9 cellular contexts compared by ENCODE assay signal in the genomic region with DNA sequence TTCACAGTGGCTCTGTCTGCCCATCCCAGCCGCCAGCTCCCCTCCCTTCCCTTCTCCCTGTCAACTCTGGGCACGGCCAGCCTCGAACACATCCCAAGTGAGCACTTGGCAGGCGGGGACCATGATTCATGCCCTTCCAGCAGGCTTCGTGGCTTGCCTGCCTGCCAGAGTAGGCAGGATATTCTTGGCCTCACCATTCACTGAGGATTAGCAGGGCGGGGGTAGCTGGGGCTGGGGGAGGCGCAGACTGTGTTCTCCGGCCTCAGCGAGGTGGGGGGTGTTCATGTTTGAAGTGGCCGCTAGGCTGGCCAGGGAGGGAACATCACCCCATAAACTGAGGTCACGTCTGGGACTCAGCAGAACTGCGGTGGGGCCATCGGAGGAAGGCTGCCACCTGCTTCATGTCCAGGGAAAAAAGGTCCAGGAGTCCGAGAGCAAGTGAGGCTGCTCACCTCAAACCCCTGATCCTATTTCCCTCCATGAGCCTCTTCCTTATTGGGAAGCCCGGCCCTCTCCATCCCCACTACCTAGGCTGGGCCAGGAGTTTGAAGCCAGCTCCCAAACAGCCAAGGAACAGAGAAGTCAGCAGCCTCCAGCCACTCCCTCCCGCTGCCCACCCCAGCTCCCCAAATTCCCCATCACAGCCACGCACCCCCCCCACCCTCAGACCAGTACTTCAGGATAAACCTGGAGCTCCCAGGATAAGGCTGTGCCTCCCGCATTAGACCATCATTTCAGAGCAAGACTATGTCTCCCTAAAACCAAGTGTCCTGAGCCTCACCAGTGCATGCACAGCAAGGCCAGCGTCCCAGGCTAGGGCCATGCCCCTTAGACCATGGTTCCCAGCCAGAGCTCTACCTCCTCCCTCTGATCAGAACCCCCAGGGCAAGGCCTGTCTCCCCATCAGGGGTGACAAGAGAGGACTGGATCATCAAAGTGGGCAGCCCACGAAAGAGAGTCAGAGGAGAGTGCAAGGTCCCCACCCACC. TPM values are rescaled to one million over a fixed set of nuclear protein-coding genes. Genes with fewer than 3 reads are reported as not detected.
DNase-seq lines count a peak whose midpoint lies in the region; ATAC-seq and TF ChIP-seq lines count a peak whose summit lies in the region.
"Had no signal": no experiment of that assay in that cellular context is flagged by ENCODE, and none has a peak within 500 bp of the region (broad histone marks: within the 10 kb centered on the region; RNA-seq: fewer than 3 reads in every experiment).

No MANE protein-coding gene starts in this region.

- H3K14ac ChIP-seq in neuronal stem cell (ENCODE audit: low read length) = no peak overlapping the region

- H3K4me1 ChIP-seq in neuronal stem cell (ENCODE audit: control insufficient read depth in 2 of 2, insufficient read depth in 1 of 2, low read depth in 1 of 2, low read length in 2 of 2) = peaks cover 3 to 8% of the 10 kb centered on the region in 2 donors
- H3K4me1 ChIP-seq: SJCRH30 had no signal

- no peak overlapping the region for H4K91ac ChIP-seq in neuronal stem cell (ENCODE audit: low read depth, low read length, poor library complexity)

- DNase-seq in DMS 273 (lab: John Stamatoyannopoulos, UW; ENCODE audit: unreplicated experiment) (peak; percentile 84), RKO (ENCODE audit: low spot score) (peak; percentile 14), fibroblast of mammary gland (ENCODE audit: low read depth) (peak; percentile 77), neuronal stem cell (ENCODE audit: low spot score) (no peak), NOMO-1 treated with dmso at 0.1 percent for 144 hours (lab: John Stamatoyannopoulos, UW; ENCODE audit: unreplicated experiment) (no peak)

- TF ChIP-seq CTCF in fibroblast of mammary gland (conservative IDR thresholded peaks at IDR 0.05; ENCODE audit: control insufficient read depth, insufficient read depth, low read depth, low read length) = no peak

- peaks cover 0 to 22% of the 10 kb centered on the region in 2 donors for H3K36me3 ChIP-seq in neuronal stem cell (replicated peaks in 1 of 2; ENCODE audit: control insufficient read depth in 2 of 2, insufficient read depth in 2 of 2, low read length in 2 of 2)
- H3K36me3 ChIP-seq: SJCRH30 had no signal

- no peaks in the 10 kb centered on the region for H3K9me3 ChIP-seq in neuronal stem cell (replicated peaks in 1 of 2; ENCODE audit: control insufficient read depth in 2 of 2, insufficient read depth in 1 of 2, low read depth in 1 of 2, low read length in 2 of 2)
- H3K9me3 ChIP-seq: SJCRH30 had no signal

- no peak overlapping the region for H3K18ac ChIP-seq in neuronal stem cell (ENCODE audit: low read length)

- no peak overlapping the region for H2BK12ac ChIP-seq in neuronal stem cell (ENCODE audit: low read length)

- no peak overlapping the region for H2BK120ac ChIP-seq in neuronal stem cell (ENCODE audit: low read depth, low read length)

- H3K4me2 ChIP-seq in neuronal stem cell (ENCODE audit: insufficient read depth, low read length, poor library complexity, severe bottlenecking) = no peak overlapping the region

- no peak overlapping the region for H3K4me3 ChIP-seq in fibroblast of mammary gland (ENCODE audit: control insufficient read depth, low read depth, low read length)
- no peak overlapping the region for H3K4me3 ChIP-seq in neuronal stem cell (ENCODE audit: low read length in 2 of 2)
- H3K4me3 ChIP-seq: SJCRH30 had no signal

- H3K27me3 ChIP-seq in neuronal stem cell (ENCODE audit: control insufficient read depth in 3 of 3, insufficient read depth in 3 of 3, low read depth in 1 of 3, low read length in 3 of 3) = no peaks in the 10 kb centered on the region
- H3K27me3 ChIP-seq: SJCRH30 had no signal

- H2AFZ ChIP-seq in neuronal stem cell (ENCODE audit: low read length) = no peak overlapping the region

- ATAC-seq in GM19455 (IDR thresholded peaks at IDR 0.05; ENCODE audit: unreplicated experiment) = no peak
- ATAC-seq in GM21423 (IDR thresholded peaks at IDR 0.05; ENCODE audit: unreplicated experiment) = no peak
- ATAC-seq in GM18519 (IDR thresholded peaks at IDR 0.05; ENCODE audit: low FRiP score, unreplicated experiment) = no peak

- WGBS in neuronal stem cell (ENCODE audit: extremely low coverage in 2 of 2, insufficient read length in 2 of 2, insufficient replicate concordance in 1 of 2), 2 donors = no CpG with 5 or more reads among the region's 20 CpGs

- H3K23ac ChIP-seq in neuronal stem cell (ENCODE audit: low read depth, low read length, poor library complexity) = no peak overlapping the region

- peak overlapping the region; percentile 18 for H2BK5ac ChIP-seq in neuronal stem cell (ENCODE audit: low read length)

- no peak overlapping the region for H3K27ac ChIP-seq in neuronal stem cell (replicated peaks; ENCODE audit: low read length)
- H3K27ac ChIP-seq: SJCRH30 had no signal

- H3K4ac ChIP-seq in neuronal stem cell (ENCODE audit: low read length) = no peak overlapping the region

- H3K79me1 ChIP-seq in neuronal stem cell (ENCODE audit: low read depth, low read length) = peaks cover 6% of the 10 kb centered on the region

- H4K8ac ChIP-seq in neuronal stem cell (ENCODE audit: low read depth, low read length) = no peak overlapping the region

- no peak overlapping the region for H2BK15ac ChIP-seq in neuronal stem cell (ENCODE audit: low read length)

- H2AK5ac ChIP-seq in neuronal stem cell (ENCODE audit: low read depth, low read length) = no peak overlapping the region

- no peak overlapping the region for H3K9ac ChIP-seq in neuronal stem cell (ENCODE audit: low read depth, low read length, poor library complexity)

RNA-seq across cellular contexts. Expression of a gene that starts 42.8 kb away (rescaled TPM):
- 10.4 TPM for polyA plus RNA-seq in neuronal stem cell (2013, experiment 1 of 2)
- polyA plus RNA-seq in neuronal stem cell (2013, experiment 2 of 2) = 9.9 TPM

Comparison
In these comparisons a context has a peak if more than half of its experiments do, and no peak if none do; other contexts are left out.
1. DNase-seq: peak in DMS 273 (single experiment), RKO (single experiment) and fibroblast of mammary gland (single experiment); none in neuronal stem cell (single experiment) and NOMO-1 treated with dmso at 0.1 percent for 144 hours (single experiment).